Comparison of ENCODE assay signal across 15 cellular contexts in genomic region chr1:6373961-6374720, GRCh38. TPM values are rescaled to one million over a fixed set of nuclear protein-coding genes. Genes with fewer than 3 reads are reported as not detected.
DNase-seq lines count a peak whose midpoint lies in the region; ATAC-seq and TF ChIP-seq lines count a peak whose summit lies in the region.
"Had no signal": no experiment of that assay in that cellular context is flagged by ENCODE, and none has a peak within 500 bp of the region (broad histone marks: within the 10 kb centered on the region; RNA-seq: fewer than 3 reads in every experiment).

No MANE protein-coding gene starts in this region.

- no peak overlapping the region for H3K4me3 ChIP-seq in KMS-11 (IDR thresholded peaks at IDR 0.05; ENCODE audit: insufficient read depth, low read depth, low read length)
- H3K4me3 ChIP-seq in epithelial cell of esophagus (ENCODE audit: low read length), result no peak overlapping the region

- peaks cover 26% of the 10 kb centered on the region for H3K79me2 ChIP-seq in KMS-11 (ENCODE audit: insufficient read depth, low read depth)

- H3K27me3 Mint-ChIP-seq in naive thymus-derived CD8-positive, alpha-beta T cell, result no peaks in the 10 kb centered on the region
- H3K27me3 Mint-ChIP-seq: activated T-cell treated with anti-CD3 and anti-CD28 coated beads, Interleukin-2, amount 50 U/mL, for 24 hours; central memory CD8-positive, alpha-beta T cell had no signal

- H3K9ac ChIP-seq in KMS-11, result no peak overlapping the region

- POLR2A ChIA-PET in naive thymus-derived CD8-positive, alpha-beta T cell (lab: Charles Lee), result no interaction called here

- no peaks in the 10 kb centered on the region for H3K36me3 ChIP-seq in KMS-11 (ENCODE audit: insufficient read depth)

- no peak for ATAC-seq in GM18511 (IDR thresholded peaks at IDR 0.05; ENCODE audit: unreplicated experiment)
- no peak for ATAC-seq in naive thymus-derived CD8-positive, alpha-beta T cell

- no peak overlapping the region for H2AFZ ChIP-seq in KMS-11 (ENCODE audit: low read depth)

- no peaks in the 10 kb centered on the region for H3K9me3 Mint-ChIP-seq in naive thymus-derived CD8-positive, alpha-beta T cell
- H3K9me3 Mint-ChIP-seq: activated T-cell treated with anti-CD3 and anti-CD28 coated beads, Interleukin-2, amount 50 U/mL, for 24 hours; central memory CD8-positive, alpha-beta T cell had no signal

- H3K4me1 ChIP-seq in KMS-11 (ENCODE audit: low read depth, poor library complexity, severe bottlenecking), result peaks cover 31% of the 10 kb centered on the region

- peaks cover 0 to 10% (median 0%) of the 10 kb centered on the region in 4 donors for H3K4me1 Mint-ChIP-seq in naive thymus-derived CD8-positive, alpha-beta T cell

- H4K20me1 ChIP-seq in KMS-11 (ENCODE audit: insufficient read depth), result peaks cover 3% of the 10 kb centered on the region; the same call in 1 of the 2 replicates

- no peaks in the 10 kb centered on the region for H3K36me3 Mint-ChIP-seq in naive thymus-derived CD8-positive, alpha-beta T cell

- H3K27me3 ChIP-seq in KMS-11 (ENCODE audit: insufficient read depth, low read depth), result no peaks in the 10 kb centered on the region

- H3K27ac ChIP-seq in C4-2B, result peak overlapping the region; percentile 2; the same call in 1 of the 2 replicates
- no peak overlapping the region for H3K27ac ChIP-seq in KMS-11

- H3K4me3 Mint-ChIP-seq in naive thymus-derived CD8-positive, alpha-beta T cell, result no peak overlapping the region
- H3K4me3 Mint-ChIP-seq: activated T-cell treated with anti-CD3 and anti-CD28 coated beads, Interleukin-2, amount 50 U/mL, for 24 hours; central memory CD8-positive, alpha-beta T cell had no signal

- TF ChIP-seq CTCF in C4-2B (conservative IDR thresholded peaks at IDR 0.05), result no peak
- no peak for TF ChIP-seq CTCF in KMS-11 (conservative IDR thresholded peaks at IDR 0.05; ENCODE audit: low read depth, low read length)
- no peak for TF ChIP-seq CTCF in epithelial cell of esophagus (IDR thresholded peaks at IDR 0.05; ENCODE audit: insufficient read depth, low read depth, low read length, missing control alignments)

- DNase-seq in NCI-H526 (lab: John Stamatoyannopoulos, UW) (peak; percentile 25 to 33), epithelial cell of esophagus (ENCODE audit: low read depth) (peak; percentile 82), RKO (ENCODE audit: low spot score) (no peak)
- DNase-seq in activated naive CD4-positive, alpha-beta T cell treated with anti-CD3 and anti-CD28 coated beads, Interleukin-2, amount 50 U/mL, for 16 hours, result no peak
- DNase-seq in naive thymus-derived CD8-positive, alpha-beta T cell, result no peak
- DNase-seq: ACHN; activated CD4-positive, alpha-beta T cell treated with anti-CD3 and anti-CD28 coated beads for 4 hours; activated T-cell treated with anti-CD3 and anti-CD28 coated beads, Interleukin-2, amount 50 U/mL, for 24 hours; NCI-H1694; stimulated activated CD4-positive, alpha-beta T cell treated with anti-CD3 and anti-CD28 coated beads, Interleukin-12 subunit alpha, Interleukin-12 subunit beta, amount 100 ng/mL, for 4 hours had no signal

- H3K27ac Mint-ChIP-seq in naive thymus-derived CD8-positive, alpha-beta T cell, result no peak overlapping the region
- H3K27ac Mint-ChIP-seq: activated T-cell treated with anti-CD3 and anti-CD28 coated beads, Interleukin-2, amount 50 U/mL, for 24 hours had no signal

- peak overlapping the region; percentile 34; the same call in 1 of the 2 replicates for H3K4me2 ChIP-seq in KMS-11

RNA-seq across cellular contexts. Expression of gene ACOT7, which starts 19.4 kb away (rescaled TPM):
- 1 to 10 TPM; 4.3 to 4.9 TPM for total RNA-seq in naive thymus-derived CD8-positive, alpha-beta T cell
- 1 to 10 TPM; 5.6 to 9.4 (median 7.8) TPM for polyA plus RNA-seq in naive thymus-derived CD8-positive, alpha-beta T cell

RNA-seq across cellular contexts. Expression of gene HES2, which starts 45.6 kb away (rescaled TPM):
- total RNA-seq in naive thymus-derived CD8-positive, alpha-beta T cell, result not detected
- not detected for polyA plus RNA-seq in naive thymus-derived CD8-positive, alpha-beta T cell
- total RNA-seq: H4 had no signal

RNA-seq across cellular contexts. Expression of gene ESPN, which starts 50.4 kb away (rescaled TPM):
- total RNA-seq in naive thymus-derived CD8-positive, alpha-beta T cell, result 1 to 10 TPM; 2.3 to 2.4 TPM
- under 1 TPM; 0.12 to 0.81 (median 0.15) TPM for polyA plus RNA-seq in naive thymus-derived CD8-positive, alpha-beta T cell
- total RNA-seq: H4 had no signal

Comparison
In these comparisons a context has a peak if more than half of its experiments do, and no peak if none do; other contexts are left out.
1. DNase-seq: peak in NCI-H526 (2 of 2) and epithelial cell of esophagus (single experiment); none in activated naive CD4-positive, alpha-beta T cell treated with anti-CD3 and anti-CD28 coated beads, Interleukin-2, amount 50 U/mL, for 16 hours (single experiment), RKO (single experiment) and naive thymus-derived CD8-positive, alpha-beta T cell (0 of 10).